16 cellular contexts compared by ENCODE assay signal in the genomic region with DNA sequence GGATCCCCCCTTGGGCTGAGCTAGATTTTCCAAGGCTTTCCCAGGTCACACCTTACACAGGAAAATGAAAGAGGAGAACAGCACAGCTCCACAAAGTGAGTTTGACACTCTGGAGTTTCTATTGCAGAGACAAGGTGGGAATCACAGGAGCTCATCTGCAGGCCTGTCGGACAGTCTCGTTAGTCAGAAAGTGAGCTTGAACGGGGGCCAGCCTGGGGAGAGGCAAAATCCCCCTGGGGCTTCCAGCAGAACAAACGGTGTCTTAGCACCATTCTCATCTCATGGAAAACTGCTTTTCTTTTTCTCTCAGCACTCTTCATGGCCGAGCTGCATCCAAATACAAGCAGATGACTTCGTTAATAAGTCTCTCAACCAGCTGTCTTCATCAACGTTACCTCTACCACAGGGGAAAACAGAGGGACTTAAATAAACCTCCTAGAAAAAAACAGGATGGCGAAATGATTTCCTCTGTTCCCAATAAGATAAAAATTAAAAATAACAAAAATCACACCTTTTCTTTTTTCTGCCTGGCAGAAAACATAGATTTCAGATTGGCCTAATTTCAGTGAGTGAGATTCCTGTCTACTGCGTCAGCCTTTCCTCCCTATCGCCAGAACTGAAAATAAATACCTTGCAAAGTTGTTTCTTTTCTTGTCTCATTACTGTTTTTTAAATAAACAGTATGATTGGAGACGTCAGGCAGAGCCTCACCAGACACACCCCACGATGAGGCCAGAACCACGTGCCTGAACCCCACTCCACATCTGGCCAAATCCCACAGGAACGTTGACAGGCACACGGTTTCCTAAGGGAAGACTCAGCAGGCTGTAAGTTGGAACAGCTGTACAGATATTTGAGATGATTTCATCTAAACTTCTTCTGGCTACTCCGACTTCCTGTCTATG.
A peak's percentile ranks its signal among the peaks of the same experiment; 100 is the strongest.
DNase-seq lines count a peak whose midpoint lies in the region; ATAC-seq and TF ChIP-seq lines count a peak whose summit lies in the region.
"Had no signal": no experiment of that assay in that cellular context is flagged by ENCODE, and none has a peak within 500 bp of the region (broad histone marks: within the 10 kb centered on the region; RNA-seq: fewer than 3 reads in every experiment).

No MANE protein-coding gene starts in this region.

- DNase-seq in brain microvascular endothelial cell (peak; percentile 36), left ventricle myocardium inferior (peak; percentile 59), RWPE1 (ENCODE audit: low spot score) (no peak)
- DNase-seq in activated CD4-positive, alpha-beta T cell treated with anti-CD3 and anti-CD28 coated beads, Interleukin-2, amount 50 U/mL, for 48 hours: no peak
- DNase-seq in activated effector memory CD4-positive, alpha-beta T cell treated with Interleukin-2 at 50 U/mL for 16 hours: no peak
- DNase-seq: activated CD8-positive, alpha-beta T cell treated with anti-CD3 and anti-CD28 coated beads for 36 hours; activated gamma-delta T cell; Caco-2; caudate nucleus; erythroblast; MV-4-11; NCI-H345; PC-3 had no signal

- H3K36me3 ChIP-seq in BLaER1 (no peaks in the 10 kb centered on the region), brain microvascular endothelial cell (replicated peaks) (no peaks in the 10 kb centered on the region), left ventricle myocardium inferior (no peaks in the 10 kb centered on the region), rectal smooth muscle tissue (ENCODE audit: control insufficient read depth, insufficient read depth, low read length) (no peaks in the 10 kb centered on the region)

- POLR2A ChIA-PET in RWPE1 (lab: Yijun Ruan, JAX; ENCODE audit: low non-redundant PET): no interaction called here

- TF ChIP-seq CTCF in brain microvascular endothelial cell (IDR thresholded peaks at IDR 0.05; ENCODE audit: low read depth, low read length, missing control alignments): no peak
- no peak for TF ChIP-seq CTCF in left ventricle myocardium inferior (IDR thresholded peaks at IDR 0.05; ENCODE audit: borderline replicate concordance)
- no peak for TF ChIP-seq CTCF in RWPE1 (conservative IDR thresholded peaks at IDR 0.05; ENCODE audit: low read depth)

- H3K9ac ChIP-seq in BLaER1 (no peak overlapping the region), rectal smooth muscle tissue (ENCODE audit: low read length) (no peak overlapping the region)

- CTCF ChIA-PET in RWPE1 (lab: Yijun Ruan, JAX): no interaction called here

- no peaks in the 10 kb centered on the region for H4K20me1 ChIP-seq in BLaER1

- peak overlapping the region; percentile 72; the same call in 1 of the 2 replicates for H3K27ac ChIP-seq in BLaER1
- H3K27ac ChIP-seq in brain microvascular endothelial cell: no peak overlapping the region
- H3K27ac ChIP-seq in left ventricle myocardium inferior (replicated peaks): peak overlapping the region; percentile 75
- H3K27ac ChIP-seq in rectal smooth muscle tissue (ENCODE audit: low read depth, low read length): peak overlapping the region; percentile 34
- no peak overlapping the region for H3K27ac ChIP-seq in RWPE1

- in situ Hi-C loops in brain microvascular endothelial cell (cut with HindIII; ENCODE audit: low pct_ligation_motif_present, low sequenced_read_pairs): no loop called here

- H3K27me3 ChIP-seq in BLaER1: no peaks in the 10 kb centered on the region
- no peaks in the 10 kb centered on the region for H3K27me3 ChIP-seq in brain microvascular endothelial cell (replicated peaks)
- H3K27me3 ChIP-seq in left ventricle myocardium inferior (ENCODE audit: low read depth): no peaks in the 10 kb centered on the region
- H3K27me3 ChIP-seq in rectal smooth muscle tissue (ENCODE audit: control insufficient read depth, insufficient read depth, low read length): no peaks in the 10 kb centered on the region

- H3K4me3 ChIP-seq in BLaER1 (no peak overlapping the region), brain microvascular endothelial cell (ENCODE audit: low read depth, low read length) (no peak overlapping the region), left ventricle myocardium inferior (peak overlapping the region; percentile 7), rectal smooth muscle tissue (ENCODE audit: low read length) (no peak overlapping the region)

- intact Hi-C loops in left ventricle myocardium inferior (cut with micrococcal nuclease): no loop called here

- H3K4me1 ChIP-seq in BLaER1: peaks cover 68% of the 10 kb centered on the region
- peaks cover 27% of the 10 kb centered on the region for H3K4me1 ChIP-seq in left ventricle myocardium inferior
- H3K4me1 ChIP-seq in rectal smooth muscle tissue (ENCODE audit: control insufficient read depth, insufficient read depth, low read length): no peaks in the 10 kb centered on the region
- H3K4me1 ChIP-seq: Caco-2 had no signal

- peaks cover 19% of the 10 kb centered on the region for H3K9me3 ChIP-seq in BLaER1
- peaks cover 11% of the 10 kb centered on the region for H3K9me3 ChIP-seq in left ventricle myocardium inferior (replicated peaks)

- H3K4me2 ChIP-seq in BLaER1: peak overlapping the region; percentile 71

- no peak for ATAC-seq in activated CD4-positive, CD25-positive, alpha-beta regulatory T cell treated with anti-CD3 and anti-CD28 coated beads, Interleukin-2, amount 50 U/mL, for 24 hours
- ATAC-seq: activated CD8-positive, alpha-beta T cell treated with anti-CD3 and anti-CD28 coated beads for 36 hours; PC-3 had no signal

Comparison
In these comparisons a context has a peak if more than half of its experiments do, and no peak if none do; other contexts are left out.
1. H3K27ac ChIP-seq: peak in BLaER1 (single experiment), left ventricle myocardium inferior (single experiment) and rectal smooth muscle tissue (single experiment); none in brain microvascular endothelial cell (single experiment) and RWPE1 (single experiment).
2. DNase-seq: peak in brain microvascular endothelial cell (single experiment) and left ventricle myocardium inferior (single experiment); none in activated CD4-positive, alpha-beta T cell treated with anti-CD3 and anti-CD28 coated beads, Interleukin-2, amount 50 U/mL, for 48 hours (0 of 2), RWPE1 (single experiment) and activated effector memory CD4-positive, alpha-beta T cell treated with Interleukin-2 at 50 U/mL for 16 hours (single experiment).